Comparison of ENCODE assay signal across 17 cellular contexts in the genomic region with DNA sequence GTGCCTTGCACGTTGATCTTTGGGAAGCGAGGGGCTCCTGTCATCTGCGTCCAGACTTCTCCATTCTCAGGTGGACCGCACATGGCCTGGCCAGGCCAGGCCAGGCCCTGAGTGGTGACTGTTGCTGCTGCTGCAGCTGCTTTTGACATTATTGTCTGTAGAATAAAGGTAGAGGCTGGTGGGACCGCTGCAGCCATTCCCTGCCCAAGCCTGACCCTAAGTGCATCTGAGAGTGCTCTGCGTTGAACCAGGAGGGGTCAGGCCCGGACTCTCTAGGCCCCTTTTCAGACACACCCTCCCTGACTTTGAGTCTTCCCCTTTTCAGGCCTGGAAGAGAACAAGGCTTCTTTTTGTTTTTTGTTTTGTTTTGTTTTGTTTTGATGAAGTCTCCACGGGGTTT. TPM values are rescaled to one million over a fixed set of nuclear protein-coding genes. Genes with fewer than 3 reads are reported as not detected.
DNase-seq lines count a peak whose midpoint lies in the region; ATAC-seq, FAIRE-seq and TF ChIP-seq lines count a peak whose summit lies in the region.
"Had no signal": no experiment of that assay in that cellular context is flagged by ENCODE, and none has a peak within 500 bp of the region (broad histone marks: within the 10 kb centered on the region; RNA-seq: fewer than 3 reads in every experiment).

No MANE protein-coding gene starts in this region.

- no peak overlapping the region for H2BK120ac ChIP-seq in H9 (ENCODE audit: low read depth, low read length, poor library complexity, severe bottlenecking)

- H3K9ac ChIP-seq in K562 (ENCODE audit: insufficient read depth in 1 of 2, low read depth in 2 of 2, low read length in 2 of 2) (peak overlapping the region in 1 of 2 experiments; percentile 0; a peak in 2 of 4 replicates), H9 (ENCODE audit: extremely low read depth, insufficient read length, low read length) (no peak overlapping the region)

- H3K9me3 Mint-ChIP-seq in nephron progenitor cell (no peaks in the 10 kb centered on the region), H9 (no peaks in the 10 kb centered on the region)
- H3K9me3 Mint-ChIP-seq: memory B cell had no signal

- peak overlapping the region; percentile 68; the same call in 1 of the 3 replicates for H3K27ac ChIP-seq in K562 (ENCODE audit: extremely low read depth, low read depth, low read length)
- peak overlapping the region; percentile 93 to 98 for H3K27ac ChIP-seq in thoracic aorta
- no peak overlapping the region for H3K27ac ChIP-seq in H9 (ENCODE audit: insufficient read length, low read depth, low read length)
- H3K27ac ChIP-seq: neutrophil had no signal

- peaks cover 15 to 21% of the 10 kb centered on the region in 2 experiments for H3K4me1 ChIP-seq in K562 (replicated peaks in 1 of 2; ENCODE audit: control insufficient read depth in 2 of 2, insufficient read depth in 2 of 2, low read length in 2 of 2)
- H3K4me1 ChIP-seq in thoracic aorta (ENCODE audit: control insufficient read depth in 1 of 2, low read depth in 2 of 2) = peaks cover 35 to 47% of the 10 kb centered on the region in 2 donors
- peaks cover 8% of the 10 kb centered on the region; the same call in 1 of the 2 replicates for H3K4me1 ChIP-seq in H9 (ENCODE audit: insufficient read depth, low read length)

- no peaks in the 10 kb centered on the region for H3K27me3 Mint-ChIP-seq in nephron progenitor cell (ENCODE audit: low read depth, poor library complexity)
- no peaks in the 10 kb centered on the region for H3K27me3 Mint-ChIP-seq in H9 (ENCODE audit: low read depth)
- H3K27me3 Mint-ChIP-seq: memory B cell had no signal

- H3K27me3 ChIP-seq in K562 (ENCODE audit: control insufficient read depth in 2 of 2, insufficient read depth in 2 of 2, low read length in 2 of 2) (no peaks in the 10 kb centered on the region), thoracic aorta (replicated peaks; ENCODE audit: insufficient read depth) (no peaks in the 10 kb centered on the region), H9 (ENCODE audit: insufficient read depth, low read length) (no peaks in the 10 kb centered on the region)
- H3K27me3 ChIP-seq: dorsolateral prefrontal cortex, neutrophil, Peyer's patch had no signal

- H3K18ac ChIP-seq in H9 (ENCODE audit: insufficient read length, low read depth, low read length) = no peak overlapping the region

- H3K4me3 ChIP-seq in K562 = no peak overlapping the region
- no peak overlapping the region for H3K4me3 ChIP-seq in thoracic aorta
- H3K4me3 ChIP-seq: dorsolateral prefrontal cortex, Peyer's patch had no signal

- no peak overlapping the region for H3K4ac ChIP-seq in H9 (ENCODE audit: low read depth, low read length)

- TF ChIP-seq CTCF in K562 (IDR thresholded peaks at IDR 0.05 in 2 of 3, conservative IDR thresholded peaks at IDR 0.05 in 1 of 3; ENCODE audit: insufficient read depth in 2 of 3, low read depth in 1 of 3, low read length in 3 of 3) (no peak), nephron progenitor cell (IDR thresholded peaks at IDR 0.05) (no peak), thoracic aorta (IDR thresholded peaks at IDR 0.05) (no peak), GM13977 (IDR thresholded peaks at IDR 0.05; ENCODE audit: extremely low read depth, insufficient read depth, missing control alignments) (no peak), H9 (conservative IDR thresholded peaks at IDR 0.05) (no peak)

- peak overlapping the region; percentile 40; the same call in 1 of the 2 replicates for H2AFZ ChIP-seq in K562 (ENCODE audit: low read depth, low read length)
- no peak overlapping the region for H2AFZ ChIP-seq in H9 (ENCODE audit: low read length)

- no peaks in the 10 kb centered on the region for H3K79me1 ChIP-seq in H9 (ENCODE audit: insufficient read depth, low read depth, low read length, poor library complexity, severe bottlenecking)

- ATAC-seq in K562 (no peak), thoracic aorta (ENCODE audit: insufficient number of reproducible peaks, low FRiP score, low read depth) (no peak)
- ATAC-seq: sciatic nerve had no signal

- H4K8ac ChIP-seq in H9 (replicated peaks; ENCODE audit: insufficient read length, low read depth, low read length) = no peak overlapping the region

- no peak overlapping the region for H4K91ac ChIP-seq in H9 (ENCODE audit: insufficient read length, low read depth, low read length)

- H4K5ac ChIP-seq in H9 (ENCODE audit: insufficient read length, low read depth, low read length) = no peak overlapping the region

- H3K27ac Mint-ChIP-seq in nephron progenitor cell (peak overlapping the region; percentile 19), H9 (peak overlapping the region in 1 of 3 experiments; percentile 39; a peak in 1 of 7 replicates)
- H3K27ac Mint-ChIP-seq: memory B cell had no signal

- H3K14ac ChIP-seq in H9 (ENCODE audit: insufficient read depth, low read length) = no peak overlapping the region

- 80% methylated on average over 6 of the region's 8 CpGs for WGBS in K562 (ENCODE audit: insufficient coverage, low coverage, missing lambda C conversion rate)
- WGBS in H9 (ENCODE audit: extremely low coverage, insufficient read length, low lambda C conversion rate) = no CpG with 5 or more reads among the region's 8 CpGs

- H3K36me3 ChIP-seq in K562 (ENCODE audit: control insufficient read depth, insufficient read depth, low read length) (no peaks in the 10 kb centered on the region), thoracic aorta (no peaks in the 10 kb centered on the region)
- H3K36me3 ChIP-seq: neutrophil, Peyer's patch had no signal

- no peak overlapping the region for H3K23ac ChIP-seq in H9 (ENCODE audit: insufficient read length, low read depth, low read length)

- no peak for TF ChIP-seq RAD21 in K562 (CRISPR knock-in tag; conservative IDR thresholded peaks at IDR 0.05 in 1 of 2, IDR thresholded peaks at IDR 0.05 in 1 of 2)

- no peak for TF ChIP-seq EP300 in K562 (IDR thresholded peaks at IDR 0.05; ENCODE audit: low read length)

- BruUV-seq in K562 (replicated peaks; lab: Mats Ljungman, UMichigan) = no TSS peak

- no peak overlapping the region for H2BK12ac ChIP-seq in H9 (ENCODE audit: insufficient read length, low read depth, low read length)

- CTCF ChIA-PET in K562 (lab: Yijun Ruan, JAX; ENCODE audit: low intra/inter-chr PET ratio) = no interaction called here

- no peaks in the 10 kb centered on the region for H3K9me1 ChIP-seq in K562 (ENCODE audit: control insufficient read depth, insufficient read depth, low read length)

- no peaks in the 10 kb centered on the region for H3K23me2 ChIP-seq in H9 (ENCODE audit: insufficient read length, low read depth, low read length, poor library complexity, severe bottlenecking)

- POLR2A ChIA-PET in K562 (lab: Yijun Ruan, JAX) = no interaction called here

- H4K20me1 ChIP-seq in K562 (replicated peaks; ENCODE audit: control insufficient read depth, insufficient read depth, low read length) = no peaks in the 10 kb centered on the region
- no peaks in the 10 kb centered on the region for H4K20me1 ChIP-seq in H9 (ENCODE audit: control insufficient read depth, insufficient read depth, insufficient read length)

- in situ Hi-C loops in K562 (cut with MboI) (no loop called here), GM13977 (cut with MboI; ENCODE audit: low pct_unique_long_range_greater_than_20kb, low sequenced_read_pairs, unreplicated experiment) (no loop called here)

- intact Hi-C loops in K562 (cut with micrococcal nuclease) = no loop called here

- TF ChIP-seq POLR2A in K562 (conservative IDR thresholded peaks at IDR 0.05) = no peak

- FAIRE-seq in K562 (lab: Jason Lieb, UNC) = no peak

- no peak overlapping the region for H3T11ph ChIP-seq in H9 (ENCODE audit: low read length)

- H3K9me3 ChIP-seq in K562 (replicated peaks; ENCODE audit: control insufficient read depth, insufficient read depth, low read depth, low read length) (no peaks in the 10 kb centered on the region), thoracic aorta (no peaks in the 10 kb centered on the region), H9 (ENCODE audit: control insufficient read depth, low read depth, low read length) (no peaks in the 10 kb centered on the region)
- H3K9me3 ChIP-seq: neutrophil, Peyer's patch had no signal

- H3K4me1 Mint-ChIP-seq in nephron progenitor cell (peaks cover 59% of the 10 kb centered on the region), H9 (peaks cover 31 to 33% of the 10 kb centered on the region in 2 experiments)

- DNase-seq in MV-4-11 (lab: John Stamatoyannopoulos, UW) (peak; percentile 12), K562 (ENCODE audit: extremely low read depth in 1 of 4, low spot score in 3 of 4) (no peak), nephron progenitor cell (no peak), thoracic aorta (ENCODE audit: low spot score) (no peak), dermis blood vessel endothelial cell (no peak), GM13977 (ENCODE audit: low spot score) (no peak), H9 (no peak)
- DNase-seq: activated naive CD4-positive, alpha-beta T cell treated with anti-CD3 and anti-CD28 coated beads, Interleukin-2, amount 50 U/mL, for 16 hours; DMS 273 treated with DMSO at 0.1 percent for 48 hours; dorsolateral prefrontal cortex; GF-D8; NCI-H1105; NCI-H69; Peyer's patch had no signal

- H3K56ac ChIP-seq in H9 (ENCODE audit: insufficient read length, low read depth, low read length) = no peak overlapping the region

- H2BK20ac ChIP-seq in H9 (ENCODE audit: low read depth, low read length, poor library complexity, severe bottlenecking) = no peak overlapping the region

- H3K4me3 Mint-ChIP-seq in nephron progenitor cell (no peak overlapping the region), H9 (no peak overlapping the region)
- H3K4me3 Mint-ChIP-seq: memory B cell had no signal

- H3K36me3 Mint-ChIP-seq in nephron progenitor cell (ENCODE audit: low read depth) (no peaks in the 10 kb centered on the region), H9 (ENCODE audit: insufficient read depth in 1 of 3, low read depth in 3 of 3) (no peaks in the 10 kb centered on the region; a peak in 1 of 7 replicates)
- H3K36me3 Mint-ChIP-seq: memory B cell had no signal

- H3K4me2 ChIP-seq in K562 (ENCODE audit: insufficient read depth, low read length) (no peak overlapping the region), H9 (ENCODE audit: insufficient read depth, insufficient read length, low read length) (no peak overlapping the region)

- no peak overlapping the region for H2BK15ac ChIP-seq in H9 (ENCODE audit: low read depth, low read length)

- H2AK5ac ChIP-seq in H9 (ENCODE audit: insufficient read length, low read length) = no peak overlapping the region

- no peak overlapping the region for H2BK5ac ChIP-seq in H9 (ENCODE audit: insufficient read length, low read length)

- H3K79me2 ChIP-seq in K562 (ENCODE audit: control insufficient read depth, insufficient read depth, low read length) (no peaks in the 10 kb centered on the region), H9 (ENCODE audit: insufficient read depth, low read length) (no peaks in the 10 kb centered on the region)

RNA-seq across cellular contexts. Expression of a gene that starts 54.7 kb away (rescaled TPM):
- total RNA-seq in K562 (2011; cell fraction: chromatin; rRNA removed; ENCODE audit: low replicate concordance) = 104 and 176 TPM in 2 replicates
- total RNA-seq in K562 (2011; cell fraction: nucleolus; rRNA removed) = 86.7 and 89.5 TPM in 2 replicates
- 74.4 and 75.0 TPM in 2 replicates for total RNA-seq in K562 (2011; cell fraction: nucleoplasm; rRNA removed)
- total RNA-seq in K562 (2014; rRNA removed) (27.6 and 37.5 TPM in 2 replicates), K562 (2014; rRNA removed; fragmentation: Illumina TruSeq; extraction: Trizol) (22.5 and 25.6 TPM in 2 replicates), K562 (2015; rRNA removed; fragmentation: Illumina TruSeq; extraction: Trizol) (27.4 and 27.9 TPM in 2 replicates), K562 (2021) (43.3 and 48.1 TPM in 2 replicates), thoracic aorta (100 to 1,000 TPM in 1 of 2 donors, 10 to 100 TPM in 1; 96.9 to 139 TPM), dermis blood vessel endothelial cell (676 and 796 TPM in 2 replicates), H9 (2021) (75.8 and 83.4 TPM in 2 replicates)
- polyA plus RNA-seq in K562 (2011; rRNA removed) (20.3 and 27.7 TPM in 2 replicates), K562 (2014; fragmentation: Illumina TruSeq; extraction: Trizol) (32.2 and 33.4 TPM in 2 replicates), K562 (2014; fragmentation: Nextera tagmentation; extraction: Ambion mirVana) (10 to 100 TPM in 1 of 2 experiments, 1 to 10 TPM in 1; 9.4 to 13.0 TPM), K562 (2014; rRNA removed) (17.0 and 19.0 TPM in 2 replicates)
- polyA plus RNA-seq in K562 (2011; cell fraction: cytosol; rRNA removed) = 18.4 and 30.1 TPM in 2 replicates
- polyA plus RNA-seq in K562 (2011; cell fraction: nucleus; rRNA removed) = 111 and 183 TPM in 2 replicates
- 37.0 and 76.9 TPM in 2 replicates for polyA plus RNA-seq in K562 (2012)
- 75.9 and 104 TPM in 2 replicates for polyA minus RNA-seq in K562 (2011; rRNA and poly(A)+ RNA removed)
- 66.1 and 94.5 TPM in 2 replicates for polyA minus RNA-seq in K562 (2011; cell fraction: cytosol; rRNA and poly(A)+ RNA removed)
- 56.8 and 166 TPM in 2 replicates for polyA minus RNA-seq in K562 (2011; cell fraction: nucleus; rRNA and poly(A)+ RNA removed)
